8 cellular contexts compared by ENCODE assay signal in the genomic region with DNA sequence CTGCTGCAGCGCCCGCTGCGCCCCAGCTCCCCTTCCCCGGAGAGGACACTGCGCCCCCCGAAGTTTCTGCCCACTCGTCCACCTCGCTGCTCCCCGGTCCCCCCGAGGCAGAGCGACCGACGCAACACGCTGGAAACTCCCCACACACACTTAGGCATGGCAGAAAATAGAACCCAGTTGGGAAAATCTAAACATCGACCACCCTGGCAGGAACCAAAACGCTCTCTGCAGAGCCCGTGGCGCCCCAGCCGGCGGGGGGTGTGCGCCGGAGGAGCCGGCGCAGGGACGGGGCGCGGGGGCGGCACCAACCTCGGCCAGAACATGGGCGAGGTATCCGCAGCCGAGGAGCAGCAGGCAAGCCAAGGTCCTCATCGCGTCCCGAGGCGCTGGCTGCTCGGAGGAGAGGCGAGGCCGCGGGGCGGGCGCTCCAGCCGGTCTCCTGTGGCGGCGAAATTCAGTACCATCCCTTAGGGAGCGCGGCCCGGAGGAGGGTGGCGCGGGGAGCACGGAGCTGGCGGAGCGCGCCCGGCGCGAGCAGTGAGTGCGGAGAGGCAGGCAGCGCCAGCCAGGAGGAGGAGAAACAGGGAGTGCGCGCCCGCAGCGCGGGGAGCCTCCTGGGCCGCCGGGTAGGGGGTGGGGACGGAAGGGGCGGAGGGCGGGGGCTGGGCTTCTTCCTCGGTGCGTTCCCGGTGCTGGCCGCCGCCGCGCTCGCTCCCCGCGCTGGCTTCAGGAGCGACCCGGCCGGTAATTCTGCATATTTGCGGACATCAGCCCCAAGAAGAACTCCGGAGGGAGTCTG. TPM values are rescaled to one million over a fixed set of nuclear protein-coding genes. Genes with fewer than 3 reads are reported as not detected.
DNase-seq lines count a peak whose midpoint lies in the region; ATAC-seq, FAIRE-seq and TF ChIP-seq lines count a peak whose summit lies in the region.

No MANE protein-coding gene starts in this region.

- FAIRE-seq in D721Med (lab: Jason Lieb, UNC) (no peak), kidney (lab: Jason Lieb, UNC) (no peak)

- H3K27ac Mint-ChIP-seq in T-helper 1 cell treated with Interleukin-12 subunit alpha and Interleukin-12 subunit beta and Interleukin-4 antibody, amounts not matched to agents 30 μg/mL and 1 μg/mL, for 36 hours: peak overlapping the region; percentile 41

- H3K9ac ChIP-seq in kidney (ENCODE audit: low read length in 2 of 2): peak overlapping the region; percentile 61 to 69

- ATAC-seq in GM21447 (IDR thresholded peaks at IDR 0.05; ENCODE audit: unreplicated experiment): no peak

- H3K36me3 Mint-ChIP-seq in T-helper 1 cell treated with Interleukin-12 subunit alpha and Interleukin-12 subunit beta and Interleukin-4 antibody, amounts not matched to agents 30 μg/mL and 1 μg/mL, for 36 hours (ENCODE audit: low read depth): no peaks in the 10 kb centered on the region

- peak; percentile 68 for DNase-seq in D721Med (ENCODE audit: insufficient read length, low spot score)
- DNase-seq in HT-29 (ENCODE audit: low spot score): peak; percentile 90
- DNase-seq in kidney: peak; percentile 95
- no peak for DNase-seq in SHP77 treated with DMSO at 0.1 percent for 48 hours (lab: John Stamatoyannopoulos, UW)

- H3K27ac ChIP-seq in cingulate gyrus (ENCODE audit: low read depth, low read length) (peak overlapping the region; percentile 90), kidney (ENCODE audit: low read depth in 2 of 2, low read length in 2 of 2) (peak overlapping the region; percentile 88 to 92), skin epidermis (peak overlapping the region; percentile 13 to 85 (median 70))

- intact Hi-C loops in kidney (cut with DNase I): no loop called here

- H3K9me3 ChIP-seq in kidney (ENCODE audit: control insufficient read depth in 1 of 2, low read length in 2 of 2): no peaks in the 10 kb centered on the region

- H3K4me1 ChIP-seq in kidney (ENCODE audit: control insufficient read depth in 1 of 2, insufficient read depth in 1 of 2, low read depth in 1 of 2, low read length in 2 of 2): peaks cover 6 to 9% of the 10 kb centered on the region in 2 donors

- no peaks in the 10 kb centered on the region for H3K4me1 Mint-ChIP-seq in T-helper 1 cell treated with Interleukin-12 subunit alpha and Interleukin-12 subunit beta and Interleukin-4 antibody, amounts not matched to agents 30 μg/mL and 1 μg/mL, for 36 hours (ENCODE audit: low read depth)

- peak overlapping the region; percentile 81 for H3K4me3 Mint-ChIP-seq in T-helper 1 cell treated with Interleukin-12 subunit alpha and Interleukin-12 subunit beta and Interleukin-4 antibody, amounts not matched to agents 30 μg/mL and 1 μg/mL, for 36 hours

- no peaks in the 10 kb centered on the region for H3K36me3 ChIP-seq in kidney (ENCODE audit: control insufficient read depth in 1 of 2, insufficient read depth in 2 of 2, low read length in 2 of 2)

- H3K4me3 ChIP-seq in kidney (ENCODE audit: low read length in 2 of 2) (peak overlapping the region; percentile 50 to 69), skin epidermis (peak overlapping the region; percentile 42 to 66 (median 56))

- peaks cover 42% of the 10 kb centered on the region for H3K27me3 Mint-ChIP-seq in T-helper 1 cell treated with Interleukin-12 subunit alpha and Interleukin-12 subunit beta and Interleukin-4 antibody, amounts not matched to agents 30 μg/mL and 1 μg/mL, for 36 hours (ENCODE audit: low read depth)

- no peak for TF ChIP-seq CTCF in D721Med (IDR thresholded peaks at IDR 0.05; ENCODE audit: insufficient read depth, missing control alignments)
- TF ChIP-seq CTCF in kidney (IDR thresholded peaks at IDR 0.05; ENCODE audit: borderline replicate concordance, extremely low read depth, insufficient read depth): no peak

- H3K9me3 Mint-ChIP-seq in T-helper 1 cell treated with Interleukin-12 subunit alpha and Interleukin-12 subunit beta and Interleukin-4 antibody, amounts not matched to agents 30 μg/mL and 1 μg/mL, for 36 hours: no peaks in the 10 kb centered on the region

RNA-seq across cellular contexts. Expression of a gene that starts 0.8 kb away (rescaled TPM):
- total RNA-seq in HT-29 (2014; rRNA removed; shearing (Covaris generic)): 15.8 and 17.3 TPM in 2 replicates
- 53.0 TPM for total RNA-seq in kidney
- polyA plus RNA-seq in kidney (ENCODE audit: insufficient read depth, low read depth, low replicate concordance): 14.1 TPM
